ENCODE assay signal across 12 cellular contexts in genomic region chr3:31754575-31755278, GRCh38.
DNase-seq lines count a peak whose midpoint lies in the region; ATAC-seq and TF ChIP-seq lines count a peak whose summit lies in the region.
"Had no signal": no experiment of that assay in that cellular context is flagged by ENCODE, and none has a peak within 500 bp of the region (broad histone marks: within the 10 kb centered on the region; RNA-seq: fewer than 3 reads in every experiment).

No MANE protein-coding gene starts in this region.

- H3K36me3 ChIP-seq in CD8-positive, alpha-beta memory T cell (ENCODE audit: insufficient read depth, low read length), result no peaks in the 10 kb centered on the region
- no peaks in the 10 kb centered on the region for H3K36me3 ChIP-seq in ascending aorta
- H3K36me3 ChIP-seq: upper lobe of right lung had no signal

- CTCF ChIA-PET in CD8-positive, alpha-beta memory T cell (lab: Charles Lee), result no interaction called here

- no peak overlapping the region for H3K4me3 ChIP-seq in CD8-positive, alpha-beta memory T cell (ENCODE audit: low read length)
- no peak overlapping the region for H3K4me3 ChIP-seq in ascending aorta
- H3K4me3 ChIP-seq: upper lobe of right lung had no signal

- no peaks in the 10 kb centered on the region for H3K27me3 ChIP-seq in CD8-positive, alpha-beta memory T cell (ENCODE audit: insufficient read depth, low read length, poor library complexity, severe bottlenecking)
- no peaks in the 10 kb centered on the region for H3K27me3 ChIP-seq in ascending aorta
- H3K27me3 ChIP-seq: upper lobe of right lung had no signal

- no peak for TF ChIP-seq CTCF in natural killer cell (IDR thresholded peaks at IDR 0.05)
- no peak for TF ChIP-seq CTCF in ascending aorta (IDR thresholded peaks at IDR 0.05)

- H3K9me3 ChIP-seq in CD8-positive, alpha-beta memory T cell (ENCODE audit: low read length), result no peaks in the 10 kb centered on the region
- H3K9me3 ChIP-seq in ascending aorta, result no peaks in the 10 kb centered on the region
- H3K9me3 ChIP-seq: upper lobe of right lung had no signal

- peaks cover 43 to 51% of the 10 kb centered on the region in 2 donors for H3K4me1 Mint-ChIP-seq in natural killer cell treated with Interleukin-12 subunit alpha and Interleukin-12 subunit beta and Interleukin-15 and Interleukin-18, amount 100 ng/mL, for 72 hours (ENCODE audit: low read depth in 2 of 2)
- H3K4me1 Mint-ChIP-seq in natural killer cell, result peaks cover 6 to 15% of the 10 kb centered on the region in 2 donors
- peaks cover 7 to 25% (median 20%) of the 10 kb centered on the region in 3 donors for H3K4me1 Mint-ChIP-seq in CD8-positive, alpha-beta memory T cell

- peak overlapping the region; percentile 57 for H3K4me3 Mint-ChIP-seq in natural killer cell treated with Interleukin-12 subunit alpha and Interleukin-12 subunit beta and Interleukin-15 and Interleukin-18, amount 100 ng/mL, for 72 hours
- H3K4me3 Mint-ChIP-seq in natural killer cell, result no peak overlapping the region
- no peak overlapping the region for H3K4me3 Mint-ChIP-seq in CD8-positive, alpha-beta memory T cell

- no peak overlapping the region for H3K27ac ChIP-seq in CD8-positive, alpha-beta memory T cell (ENCODE audit: low read depth, low read length)
- no peak overlapping the region for H3K27ac ChIP-seq in ascending aorta
- H3K27ac ChIP-seq: upper lobe of right lung had no signal

- peaks cover 8% of the 10 kb centered on the region for H3K36me3 Mint-ChIP-seq in natural killer cell treated with Interleukin-12 subunit alpha and Interleukin-12 subunit beta and Interleukin-15 and Interleukin-18, amount 100 ng/mL, for 72 hours
- H3K36me3 Mint-ChIP-seq in natural killer cell, result no peaks in the 10 kb centered on the region
- no peaks in the 10 kb centered on the region for H3K36me3 Mint-ChIP-seq in CD8-positive, alpha-beta memory T cell

- H3K27me3 Mint-ChIP-seq in natural killer cell treated with Interleukin-12 subunit alpha and Interleukin-12 subunit beta and Interleukin-15 and Interleukin-18, amount 100 ng/mL, for 72 hours, result peaks cover 3 to 8% of the 10 kb centered on the region in 2 donors
- H3K27me3 Mint-ChIP-seq in natural killer cell (ENCODE audit: low read depth in 2 of 2), result no peaks in the 10 kb centered on the region
- H3K27me3 Mint-ChIP-seq in CD8-positive, alpha-beta memory T cell, result peaks cover 0 to 7% of the 10 kb centered on the region in 2 donors

- no peak for DNase-seq in natural killer cell treated with Interleukin-12 subunit alpha and Interleukin-12 subunit beta and Interleukin-15 and Interleukin-18, amount 100 ng/mL, for 72 hours (ENCODE audit: low spot score)
- no peak for DNase-seq in natural killer cell
- no peak for DNase-seq in CD8-positive, alpha-beta memory T cell
- DNase-seq in NOMO-1 treated with DMSO at 0.1 percent for 48 hours (lab: John Stamatoyannopoulos, UW; ENCODE audit: unreplicated experiment), result no peak
- DNase-seq in ascending aorta (ENCODE audit: low spot score in 2 of 2), result no peak
- DNase-seq in islet precursor cell, result no peak
- DNase-seq: activated CD4-positive, CD25-positive, alpha-beta regulatory T cell treated with anti-CD3 and anti-CD28 coated beads, Interleukin-2, amount 50 U/mL, for 72 hours; foreskin fibroblast; mesenchymal stem cell; upper lobe of right lung had no signal

- peak overlapping the region; percentile 94 to 95 for H3K27ac Mint-ChIP-seq in natural killer cell treated with Interleukin-12 subunit alpha and Interleukin-12 subunit beta and Interleukin-15 and Interleukin-18, amount 100 ng/mL, for 72 hours
- H3K27ac Mint-ChIP-seq in natural killer cell, result no peak overlapping the region
- H3K27ac Mint-ChIP-seq in CD8-positive, alpha-beta memory T cell, result no peak overlapping the region

- H3K9me3 Mint-ChIP-seq in natural killer cell treated with Interleukin-12 subunit alpha and Interleukin-12 subunit beta and Interleukin-15 and Interleukin-18, amount 100 ng/mL, for 72 hours, result no peaks in the 10 kb centered on the region
- H3K9me3 Mint-ChIP-seq in natural killer cell, result no peaks in the 10 kb centered on the region
- no peaks in the 10 kb centered on the region for H3K9me3 Mint-ChIP-seq in CD8-positive, alpha-beta memory T cell

- H3K4me1 ChIP-seq in CD8-positive, alpha-beta memory T cell (ENCODE audit: insufficient read depth, low read length), result no peaks in the 10 kb centered on the region
- H3K4me1 ChIP-seq in ascending aorta, result peaks cover 0 to 5% of the 10 kb centered on the region in 2 donors

- intact Hi-C loops in natural killer cell (cut with micrococcal nuclease) (no loop called here), ascending aorta (cut with DNase I) (no loop called here)

- ATAC-seq in natural killer cell treated with Interleukin-12 subunit alpha and Interleukin-12 subunit beta and Interleukin-15 and Interleukin-18, amount 100 ng/mL, for 72 hours, result peak; percentile 49 to 69
- ATAC-seq in natural killer cell (no peak), HG02678 (IDR thresholded peaks at IDR 0.05; ENCODE audit: unreplicated experiment) (peak; percentile 96), HG03558 (IDR thresholded peaks at IDR 0.05; ENCODE audit: extremely low read depth, unreplicated experiment) (peak; percentile 92)
- ATAC-seq: upper lobe of right lung had no signal

- POLR2A ChIA-PET in CD8-positive, alpha-beta memory T cell (lab: Charles Lee), result no interaction called here

Comparison
In these comparisons a context has a peak if more than half of its experiments do, and no peak if none do; other contexts are left out.
1. ATAC-seq: peak in natural killer cell treated with Interleukin-12 subunit alpha and Interleukin-12 subunit beta and Interleukin-15 and Interleukin-18, amount 100 ng/mL, for 72 hours (2 of 2), HG02678 (single experiment) and HG03558 (single experiment); none in natural killer cell (0 of 3).
2. H3K27ac Mint-ChIP-seq: peak in natural killer cell treated with Interleukin-12 subunit alpha and Interleukin-12 subunit beta and Interleukin-15 and Interleukin-18, amount 100 ng/mL, for 72 hours (2 of 2); none in natural killer cell (0 of 2) and CD8-positive, alpha-beta memory T cell (0 of 8).